ENCODE assay signal across 14 cellular contexts in the genomic region with DNA sequence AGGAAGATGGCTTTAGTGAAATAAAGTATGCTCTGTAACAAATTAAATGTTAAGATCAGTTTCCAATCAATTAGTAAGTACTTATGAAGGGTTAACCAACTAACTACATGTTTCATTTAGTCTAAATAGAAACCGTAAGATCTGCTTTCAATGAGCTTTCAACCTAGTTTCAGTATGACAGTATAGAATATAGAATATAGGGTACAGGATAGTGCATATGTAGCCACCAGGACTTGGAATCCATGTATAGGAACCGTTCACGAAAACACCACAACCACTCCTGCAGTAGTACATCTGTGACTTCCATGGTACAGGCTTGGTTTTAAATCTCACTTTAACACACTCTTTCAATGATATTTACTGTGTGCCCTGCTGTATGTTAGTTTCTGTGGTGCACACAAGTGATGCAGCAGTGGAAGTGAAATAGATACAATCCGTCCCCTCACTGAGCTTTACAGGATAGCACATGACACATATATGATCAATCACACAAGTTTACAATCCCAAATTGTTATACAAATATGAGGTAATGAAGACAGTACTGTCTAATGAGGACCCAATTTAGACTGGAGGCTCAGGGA.
A peak's percentile ranks its signal among the peaks of the same experiment; 100 is the strongest.
DNase-seq lines count a peak whose midpoint lies in the region; ATAC-seq and TF ChIP-seq lines count a peak whose summit lies in the region.
"Had no signal": no experiment of that assay in that cellular context is flagged by ENCODE, and none has a peak within 500 bp of the region (broad histone marks: within the 10 kb centered on the region; RNA-seq: fewer than 3 reads in every experiment).

No MANE protein-coding gene starts in this region.

- intact Hi-C loops in gastrocnemius medialis (cut with DNase I; ENCODE audit: low total_unique reads), result no loop called here

- ATAC-seq in GM19452 (IDR thresholded peaks at IDR 0.05; ENCODE audit: unreplicated experiment) (peak; percentile 52), HG02870 (IDR thresholded peaks at IDR 0.05; ENCODE audit: unreplicated experiment) (peak; percentile 78), HG03521 (IDR thresholded peaks at IDR 0.05; ENCODE audit: unreplicated experiment) (peak; percentile 71), gastrocnemius medialis (no peak)

- in situ Hi-C loops in gastrocnemius medialis (cut with MboI; ENCODE audit: low sequenced_read_pairs in 4 of 4), result no loop called here

- DNase-seq in GM12865 (ENCODE audit: low read depth) (peak; percentile 40), A172 (ENCODE audit: low spot score) (no peak), gastrocnemius medialis (no peak), hepatic stellate cell (ENCODE audit: low spot score) (no peak)
- no peak for DNase-seq in effector CD8-positive, alpha-beta T cell (lab: John Stamatoyannopoulos, UW)
- DNase-seq: amygdala; effector CD4-positive, alpha-beta T cell; NCI-H2029 treated with DMSO at 0.1 percent for 48 hours; sigmoid colon; T-helper 2 cell had no signal

- no peak overlapping the region for H3K27ac ChIP-seq in gastrocnemius medialis
- H3K27ac ChIP-seq: hepatocyte, sigmoid colon had no signal

- no peaks in the 10 kb centered on the region for H3K4me1 ChIP-seq in gastrocnemius medialis

- no peaks in the 10 kb centered on the region for H3K27me3 ChIP-seq in gastrocnemius medialis
- H3K27me3 ChIP-seq: hepatocyte, sigmoid colon had no signal

- TF ChIP-seq CTCF in GM12865 (IDR thresholded peaks at IDR 0.05; ENCODE audit: insufficient read depth, low read depth, low read length, missing control alignments) (no peak), gastrocnemius medialis (IDR thresholded peaks at IDR 0.05 in 4 of 5, conservative IDR thresholded peaks at IDR 0.05 in 1 of 5) (no peak)

- H3K36me3 ChIP-seq in gastrocnemius medialis, result no peaks in the 10 kb centered on the region
- H3K36me3 ChIP-seq: sigmoid colon had no signal

- no peak for TF ChIP-seq POLR2A in gastrocnemius medialis (IDR thresholded peaks at IDR 0.05)

- no peak overlapping the region for H3K4me3 ChIP-seq in GM12865 (ENCODE audit: low read depth, low read length)
- no peak overlapping the region for H3K4me3 ChIP-seq in gastrocnemius medialis
- H3K4me3 ChIP-seq: hepatocyte, sigmoid colon had no signal

- no peaks in the 10 kb centered on the region for H3K9me3 ChIP-seq in gastrocnemius medialis
- H3K9me3 ChIP-seq: sigmoid colon had no signal

Comparison
In these comparisons a context has a peak if more than half of its experiments do, and no peak if none do; other contexts are left out.
1. ATAC-seq: peak in GM19452 (single experiment), HG02870 (single experiment) and HG03521 (single experiment); none in gastrocnemius medialis (0 of 2).